In the genomic region with DNA sequence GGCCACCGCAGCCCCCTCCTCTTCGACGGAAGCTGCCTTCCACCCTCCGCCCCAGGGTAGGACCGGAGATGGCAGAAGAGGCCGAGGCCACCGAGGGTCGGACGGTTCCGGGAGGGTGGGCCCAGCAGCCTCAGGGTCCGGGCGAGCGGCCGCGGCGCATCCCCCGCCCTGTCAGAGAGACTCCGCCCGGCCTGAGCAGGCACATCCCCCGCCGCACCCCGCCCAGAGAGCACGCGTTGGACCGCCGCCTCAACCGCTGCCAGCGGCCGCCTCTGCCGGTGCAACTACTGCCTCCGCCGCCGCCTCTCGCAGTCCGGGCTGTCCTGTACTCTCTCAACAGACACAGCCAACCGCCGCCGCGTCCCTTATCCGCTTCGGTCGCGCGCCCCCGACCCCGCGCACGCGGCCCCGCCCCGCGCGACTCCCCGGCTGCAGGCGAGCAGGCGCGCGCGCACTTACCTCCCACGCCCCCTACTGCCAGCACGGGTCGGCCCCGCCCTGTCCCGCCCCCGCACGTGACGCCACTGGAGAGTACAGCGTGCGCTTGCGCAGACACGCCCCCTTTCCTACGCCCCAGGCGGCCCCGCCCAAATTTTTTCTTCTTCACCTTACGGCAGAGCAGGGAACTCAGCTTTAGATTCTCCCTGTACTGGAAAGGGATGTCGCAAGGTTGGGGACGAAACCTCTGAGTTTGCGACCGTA, we compare ENCODE assay signal across 1 cellular context.
TF ChIP-seq lines count a peak whose summit lies in the region.

Gene MYO9A (minus strand): TSS at position 453 of the 702 bp plus-strand sequence. CDS start 71,587 bp downstream, outside the sequence.

TF ChIP-seq in HepG2, 621 proteins besides CTCF, POLR2A, EP300 and RAD21 (continued from another document and continues in another):
- no peak for TF ChIP-seq ZNF597 (CRISPR knock-in tag; IDR thresholded peaks at IDR 0.05)
- TF ChIP-seq ZNF7 (CRISPR knock-in tag; IDR thresholded peaks at IDR 0.05) = no peak
- TF ChIP-seq, protein P1, sequence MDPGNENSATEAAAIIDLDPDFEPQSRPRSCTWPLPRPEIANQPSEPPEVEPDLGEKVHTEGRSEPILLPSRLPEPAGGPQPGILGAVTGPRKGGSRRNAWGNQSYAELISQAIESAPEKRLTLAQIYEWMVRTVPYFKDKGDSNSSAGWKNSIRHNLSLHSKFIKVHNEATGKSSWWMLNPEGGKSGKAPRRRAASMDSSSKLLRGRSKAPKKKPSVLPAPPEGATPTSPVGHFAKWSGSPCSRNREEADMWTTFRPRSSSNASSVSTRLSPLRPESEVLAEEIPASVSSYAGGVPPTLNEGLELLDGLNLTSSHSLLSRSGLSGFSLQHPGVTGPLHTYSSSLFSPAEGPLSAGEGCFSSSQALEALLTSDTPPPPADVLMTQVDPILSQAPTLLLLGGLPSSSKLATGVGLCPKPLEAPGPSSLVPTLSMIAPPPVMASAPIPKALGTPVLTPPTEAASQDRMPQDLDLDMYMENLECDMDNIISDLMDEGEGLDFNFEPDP (CRISPR knock-in tag; conservative IDR thresholded peaks at IDR 0.05) = no peak
- no peak for TF ChIP-seq ZNF10 (CRISPR knock-in tag; IDR thresholded peaks at IDR 0.05; ENCODE audit: borderline replicate concordance, low read depth)
- TF ChIP-seq RCOR2 (CRISPR knock-in tag; IDR thresholded peaks at IDR 0.05) = no peak
- peak; percentile 55 for TF ChIP-seq ATF7-NPFF (CRISPR knock-in tag; IDR thresholded peaks at IDR 0.05; ENCODE audit: low read depth)
- TF ChIP-seq HNF1A (IDR thresholded peaks at IDR 0.05; ENCODE audit: low read depth) = no peak
- 0 out of 2 replicates have a peak, but pooled peaks have one; percentile 38 for TF ChIP-seq HNF1A (CRISPR knock-in tag; IDR thresholded peaks at IDR 0.05; ENCODE audit: borderline replicate concordance)
- no peak for TF ChIP-seq RBM22 (optimal IDR thresholded peaks at IDR 0.05; ENCODE audit: low read length)
- TF ChIP-seq MXI1 (IDR thresholded peaks at IDR 0.05; ENCODE audit: borderline replicate concordance, low read depth, low read length) = peak; percentile 12; the same call in 1 of the 3 replicates
- no peak for TF ChIP-seq FOXA1 (IDR thresholded peaks at IDR 0.05)
- TF ChIP-seq FOXA1 (CRISPR knock-in tag; IDR thresholded peaks at IDR 0.05) = no peak
- no peak; the same call in none of the 2 replicates for TF ChIP-seq ZNF772 (CRISPR knock-in tag; IDR thresholded peaks at IDR 0.05)
- TF ChIP-seq, protein P2, sequence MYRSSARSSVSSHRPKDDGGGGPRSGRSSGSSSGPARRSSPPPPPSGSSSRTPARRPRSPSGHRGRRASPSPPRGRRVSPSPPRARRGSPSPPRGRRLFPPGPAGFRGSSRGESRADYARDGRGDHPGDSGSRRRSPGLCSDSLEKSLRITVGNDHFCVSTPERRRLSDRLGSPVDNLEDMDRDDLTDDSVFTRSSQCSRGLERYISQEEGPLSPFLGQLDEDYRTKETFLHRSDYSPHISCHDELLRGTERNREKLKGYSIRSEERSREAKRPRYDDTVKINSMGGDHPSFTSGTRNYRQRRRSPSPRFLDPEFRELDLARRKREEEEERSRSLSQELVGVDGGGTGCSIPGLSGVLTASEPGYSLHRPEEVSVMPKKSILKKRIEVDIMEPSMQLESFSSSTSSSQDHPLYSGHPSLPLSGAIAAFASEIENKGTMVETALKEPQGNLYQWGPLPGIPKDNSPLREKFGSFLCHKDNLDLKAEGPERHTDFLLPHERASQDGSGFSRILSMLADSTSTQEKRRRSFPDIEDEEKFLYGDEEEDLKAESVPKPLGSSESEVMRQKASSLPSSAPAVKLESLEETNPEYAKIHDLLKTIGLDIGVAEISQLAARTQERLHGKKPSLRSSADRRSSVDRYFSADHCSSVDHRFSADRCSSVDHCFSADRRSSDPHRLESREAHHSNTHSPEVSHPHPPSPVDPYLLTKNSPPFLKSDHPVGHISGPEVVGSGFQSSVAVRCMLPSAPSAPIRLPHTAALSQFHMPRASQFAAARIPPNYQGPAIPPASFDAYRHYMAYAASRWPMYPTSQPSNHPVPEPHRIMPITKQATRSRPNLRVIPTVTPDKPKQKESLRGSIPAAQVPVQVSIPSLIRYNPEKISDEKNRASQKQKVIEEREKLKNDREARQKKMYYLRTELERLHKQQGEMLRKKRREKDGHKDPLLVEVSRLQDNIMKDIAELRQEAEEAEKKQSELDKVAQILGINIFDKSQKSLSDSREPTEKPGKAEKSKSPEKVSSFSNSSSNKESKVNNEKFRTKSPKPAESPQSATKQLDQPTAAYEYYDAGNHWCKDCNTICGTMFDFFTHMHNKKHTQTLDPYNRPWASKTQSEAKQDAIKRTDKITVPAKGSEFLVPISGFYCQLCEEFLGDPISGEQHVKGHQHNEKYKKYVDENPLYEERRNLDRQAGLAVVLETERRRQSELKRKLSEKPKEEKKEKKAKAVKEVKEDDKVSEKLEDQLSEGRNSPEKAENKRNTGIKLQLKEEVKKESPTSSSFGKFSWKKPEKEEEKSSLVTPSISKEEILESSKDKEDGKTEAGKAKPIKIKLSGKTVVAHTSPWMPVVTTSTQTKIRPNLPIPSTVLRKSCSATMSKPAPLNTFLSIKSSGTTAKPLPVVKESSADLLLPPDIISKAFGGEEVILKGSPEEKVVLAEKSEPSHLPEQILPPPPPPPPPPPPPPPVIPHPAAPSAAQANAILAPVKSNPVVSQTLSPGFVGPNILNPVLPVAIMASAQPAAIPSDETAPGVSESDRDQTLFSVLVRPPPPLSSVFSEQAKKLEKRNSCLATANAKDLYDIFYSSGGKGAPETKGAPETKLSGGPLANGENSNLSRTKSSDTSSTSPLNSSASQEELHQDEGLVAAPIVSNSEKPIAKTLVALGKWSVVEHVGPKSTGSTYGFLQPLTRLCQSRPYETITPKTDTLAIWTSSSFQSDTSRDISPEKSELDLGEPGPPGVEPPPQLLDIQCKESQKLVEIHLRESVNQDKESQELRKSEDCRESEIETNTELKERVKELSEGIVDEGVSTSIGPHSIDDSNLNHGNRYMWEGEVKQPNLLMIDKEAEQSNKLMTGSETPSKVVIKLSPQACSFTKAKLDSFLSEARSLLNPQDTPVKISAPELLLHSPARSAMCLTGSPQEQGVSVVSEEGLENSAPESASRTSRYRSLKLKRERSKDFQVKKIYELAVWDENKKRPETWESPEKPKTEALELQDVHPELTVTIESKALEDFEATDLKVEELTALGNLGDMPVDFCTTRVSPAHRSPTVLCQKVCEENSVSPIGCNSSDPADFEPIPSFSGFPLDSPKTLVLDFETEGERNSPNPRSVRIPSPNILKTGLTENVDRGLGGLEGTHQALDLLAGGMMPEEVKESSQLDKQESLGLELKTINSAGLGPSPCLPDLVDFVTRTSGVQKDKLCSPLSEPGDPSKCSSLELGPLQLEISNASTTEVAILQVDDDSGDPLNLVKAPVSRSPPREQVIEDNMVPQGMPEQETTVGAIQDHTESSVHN (CRISPR knock-in tag; IDR thresholded peaks at IDR 0.05) = no peak
- TF ChIP-seq TMF1 (CRISPR knock-in tag; IDR thresholded peaks at IDR 0.05; ENCODE audit: low read depth) = no peak; the same call in 1 of the 2 replicates
- no peak for TF ChIP-seq ATF7 (IDR thresholded peaks at IDR 0.05)
- TF ChIP-seq ATF7 (CRISPR knock-in tag; IDR thresholded peaks at IDR 0.05) = no peak
- TF ChIP-seq ZNF562 (CRISPR knock-in tag; IDR thresholded peaks at IDR 0.05; ENCODE audit: borderline replicate concordance) = no peak
- TF ChIP-seq ZNF563 (CRISPR knock-in tag; IDR thresholded peaks at IDR 0.05) = no peak; the same call in 1 of the 2 replicates
- no peak for TF ChIP-seq RARG (CRISPR knock-in tag; IDR thresholded peaks at IDR 0.05; ENCODE audit: low read depth)
- TF ChIP-seq AKNA (CRISPR knock-in tag; IDR thresholded peaks at IDR 0.05; ENCODE audit: borderline replicate concordance) = no peak
- TF ChIP-seq TBX2 (CRISPR knock-in tag; IDR thresholded peaks at IDR 0.05; ENCODE audit: borderline replicate concordance) = 0 out of 2 replicates have a peak, but pooled peaks have one; percentile 46
- TF ChIP-seq ZNF362 (CRISPR knock-in tag; IDR thresholded peaks at IDR 0.05; ENCODE audit: borderline replicate concordance) = peak; percentile 37; the same call in 1 of the 2 replicates
- no peak for TF ChIP-seq SYNCRIP (IDR thresholded peaks at IDR 0.05; ENCODE audit: insufficient read depth, low read depth, low read length)
- TF ChIP-seq ATF2 (CRISPR knock-in tag; IDR thresholded peaks at IDR 0.05) = no peak
- TF ChIP-seq ZMYM4 (CRISPR knock-in tag; IDR thresholded peaks at IDR 0.05) = peak; percentile 63
- TF ChIP-seq PCBP2 (optimal IDR thresholded peaks at IDR 0.05; ENCODE audit: low read depth, low read length, poor library complexity, severe bottlenecking) = no peak
- TF ChIP-seq ELF1 (CRISPR knock-in tag; IDR thresholded peaks at IDR 0.05) = peak; percentile 50; the same call in 1 of the 2 replicates
- no peak for TF ChIP-seq ZNF367 (CRISPR knock-in tag; IDR thresholded peaks at IDR 0.05; ENCODE audit: borderline replicate concordance)
